In the genomic region with DNA sequence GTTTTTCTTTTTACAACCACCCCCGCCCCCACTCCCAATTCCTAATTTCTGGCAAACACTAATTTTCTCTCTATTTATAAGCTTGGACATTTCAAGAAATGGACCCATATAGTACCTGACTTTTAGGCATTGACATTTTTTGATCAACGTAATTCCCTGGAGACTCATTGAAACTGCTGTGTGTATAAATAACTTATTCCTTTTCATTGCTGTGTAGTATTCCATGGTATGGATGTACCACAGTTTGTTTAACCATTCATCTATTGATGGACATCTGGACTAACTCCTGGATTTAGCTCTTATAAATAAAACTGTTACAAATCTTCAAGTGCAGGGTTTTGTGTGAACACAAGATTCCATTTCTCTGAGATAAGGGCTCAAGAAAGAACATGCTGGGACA, we compare ENCODE assay signal across 5 cellular contexts.
TF ChIP-seq lines count a peak whose summit lies in the region.

No MANE protein-coding gene starts in this region.

TF ChIP-seq in SK-N-SH treated with all-trans-retinoic acid at 6 μM for 48 hours, 23 proteins besides CTCF, POLR2A, EP300 and RAD21:
- no peak for TF ChIP-seq CSDC2 (CRISPR knock-in tag; IDR thresholded peaks at IDR 0.05)
- TF ChIP-seq ESRRG (CRISPR knock-in tag; IDR thresholded peaks at IDR 0.05), result no peak
- TF ChIP-seq ZFP30 (CRISPR knock-in tag; IDR thresholded peaks at IDR 0.05), result no peak
- no peak for TF ChIP-seq POU6F1 (CRISPR knock-in tag; IDR thresholded peaks at IDR 0.05; ENCODE audit: borderline replicate concordance, low read depth)
- TF ChIP-seq ZNF565 (CRISPR knock-in tag; conservative IDR thresholded peaks at IDR 0.05; ENCODE audit: low read depth), result no peak
- no peak for TF ChIP-seq PPARA (CRISPR knock-in tag; IDR thresholded peaks at IDR 0.05; ENCODE audit: borderline replicate concordance)
- peak; percentile 88 for TF ChIP-seq ZNF8 (CRISPR knock-in tag; IDR thresholded peaks at IDR 0.05)
- TF ChIP-seq, protein P1, sequence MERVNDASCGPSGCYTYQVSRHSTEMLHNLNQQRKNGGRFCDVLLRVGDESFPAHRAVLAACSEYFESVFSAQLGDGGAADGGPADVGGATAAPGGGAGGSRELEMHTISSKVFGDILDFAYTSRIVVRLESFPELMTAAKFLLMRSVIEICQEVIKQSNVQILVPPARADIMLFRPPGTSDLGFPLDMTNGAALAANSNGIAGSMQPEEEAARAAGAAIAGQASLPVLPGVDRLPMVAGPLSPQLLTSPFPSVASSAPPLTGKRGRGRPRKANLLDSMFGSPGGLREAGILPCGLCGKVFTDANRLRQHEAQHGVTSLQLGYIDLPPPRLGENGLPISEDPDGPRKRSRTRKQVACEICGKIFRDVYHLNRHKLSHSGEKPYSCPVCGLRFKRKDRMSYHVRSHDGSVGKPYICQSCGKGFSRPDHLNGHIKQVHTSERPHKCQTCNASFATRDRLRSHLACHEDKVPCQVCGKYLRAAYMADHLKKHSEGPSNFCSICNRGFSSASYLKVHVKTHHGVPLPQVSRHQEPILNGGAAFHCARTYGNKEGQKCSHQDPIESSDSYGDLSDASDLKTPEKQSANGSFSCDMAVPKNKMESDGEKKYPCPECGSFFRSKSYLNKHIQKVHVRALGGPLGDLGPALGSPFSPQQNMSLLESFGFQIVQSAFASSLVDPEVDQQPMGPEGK (CRISPR knock-in tag; IDR thresholded peaks at IDR 0.05; ENCODE audit: borderline replicate concordance), result no peak

TF ChIP-seq in SK-N-SH, 30 proteins besides CTCF, POLR2A, EP300 and RAD21 (continues in another document):
- no peak for TF ChIP-seq NRF1 (IDR thresholded peaks at IDR 0.05; ENCODE audit: low read depth, low read length)
- no peak for TF ChIP-seq TCF12 (IDR thresholded peaks at IDR 0.05)
- TF ChIP-seq ELF1 (IDR thresholded peaks at IDR 0.05), result no peak
- TF ChIP-seq, protein P2, sequence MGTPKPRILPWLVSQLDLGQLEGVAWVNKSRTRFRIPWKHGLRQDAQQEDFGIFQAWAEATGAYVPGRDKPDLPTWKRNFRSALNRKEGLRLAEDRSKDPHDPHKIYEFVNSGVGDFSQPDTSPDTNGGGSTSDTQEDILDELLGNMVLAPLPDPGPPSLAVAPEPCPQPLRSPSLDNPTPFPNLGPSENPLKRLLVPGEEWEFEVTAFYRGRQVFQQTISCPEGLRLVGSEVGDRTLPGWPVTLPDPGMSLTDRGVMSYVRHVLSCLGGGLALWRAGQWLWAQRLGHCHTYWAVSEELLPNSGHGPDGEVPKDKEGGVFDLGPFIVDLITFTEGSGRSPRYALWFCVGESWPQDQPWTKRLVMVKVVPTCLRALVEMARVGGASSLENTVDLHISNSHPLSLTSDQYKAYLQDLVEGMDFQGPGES (IDR thresholded peaks at IDR 0.05; ENCODE audit: low read depth, low read length), result no peak
- no peak for TF ChIP-seq TAF1 (IDR thresholded peaks at IDR 0.05; ENCODE audit: borderline replicate concordance, low read depth, low read length)
- TF ChIP-seq NFIC (IDR thresholded peaks at IDR 0.05; ENCODE audit: borderline replicate concordance), result no peak
- no peak for TF ChIP-seq POLR2AphosphoS5 (IDR thresholded peaks at IDR 0.05; ENCODE audit: low read depth, low read length)
- TF ChIP-seq REST (IDR thresholded peaks at IDR 0.05; ENCODE audit: low read depth, low read length), result no peak

TF ChIP-seq in HEK293, 187 proteins besides CTCF, POLR2A, EP300 and RAD21:
- TF ChIP-seq KLF7 (tag by site-specific recombination; IDR thresholded peaks at IDR 0.05; ENCODE audit: borderline replicate concordance), result no peak
- TF ChIP-seq ZNF146 (tag by site-specific recombination; IDR thresholded peaks at IDR 0.05), result peak; percentile 16; the same call in 1 of the 2 replicates
- no peak for TF ChIP-seq ZFP3 (tag by site-specific recombination; IDR thresholded peaks at IDR 0.05; ENCODE audit: low read depth)
- no peak for TF ChIP-seq ZNF426 (tag by site-specific recombination; IDR thresholded peaks at IDR 0.05)
TF ChIP-seq in HEK293: peak in this region for 1.

TF ChIP-seq in K562, 482 proteins besides CTCF, POLR2A, EP300 and RAD21:
- TF ChIP-seq ESRRB (CRISPR knock-in tag; IDR thresholded peaks at IDR 0.05; ENCODE audit: borderline replicate concordance), result no peak
- TF ChIP-seq ZNF146 (CRISPR knock-in tag; IDR thresholded peaks at IDR 0.05; ENCODE audit: unreplicated experiment), result peak; percentile 68
- no peak for TF ChIP-seq ZNF696 (CRISPR knock-in tag; conservative IDR thresholded peaks at IDR 0.05)
- TF ChIP-seq ZBTB26 (CRISPR knock-in tag; IDR thresholded peaks at IDR 0.05), result no peak
- TF ChIP-seq BCL6 (CRISPR knock-in tag; IDR thresholded peaks at IDR 0.05), result no peak
- no peak for TF ChIP-seq SLC30A9 (CRISPR knock-in tag; IDR thresholded peaks at IDR 0.05)
- TF ChIP-seq PTTG1 (tag; IDR thresholded peaks at IDR 0.05; ENCODE audit: low read depth), result no peak
- no peak for TF ChIP-seq HNRNPL (IDR thresholded peaks at IDR 0.05; ENCODE audit: low read depth, low read length)
- no peak for TF ChIP-seq ZNF384 (IDR thresholded peaks at IDR 0.05; ENCODE audit: low read depth, low read length)
- peak; percentile 76 for TF ChIP-seq RBM25 (IDR thresholded peaks at IDR 0.05; ENCODE audit: low read depth, low read length, severe bottlenecking)
- TF ChIP-seq, protein P3, sequence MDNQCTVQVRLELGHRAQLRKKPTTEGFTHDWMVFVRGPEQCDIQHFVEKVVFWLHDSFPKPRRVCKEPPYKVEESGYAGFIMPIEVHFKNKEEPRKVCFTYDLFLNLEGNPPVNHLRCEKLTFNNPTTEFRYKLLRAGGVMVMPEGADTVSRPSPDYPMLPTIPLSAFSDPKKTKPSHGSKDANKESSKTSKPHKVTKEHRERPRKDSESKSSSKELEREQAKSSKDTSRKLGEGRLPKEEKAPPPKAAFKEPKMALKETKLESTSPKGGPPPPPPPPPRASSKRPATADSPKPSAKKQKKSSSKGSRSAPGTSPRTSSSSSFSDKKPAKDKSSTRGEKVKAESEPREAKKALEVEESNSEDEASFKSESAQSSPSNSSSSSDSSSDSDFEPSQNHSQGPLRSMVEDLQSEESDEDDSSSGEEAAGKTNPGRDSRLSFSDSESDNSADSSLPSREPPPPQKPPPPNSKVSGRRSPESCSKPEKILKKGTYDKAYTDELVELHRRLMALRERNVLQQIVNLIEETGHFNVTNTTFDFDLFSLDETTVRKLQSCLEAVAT (IDR thresholded peaks at IDR 0.05), result no peak
- TF ChIP-seq FOXK1 (CRISPR knock-in tag; IDR thresholded peaks at IDR 0.05; ENCODE audit: borderline replicate concordance), result no peak
- no peak for TF ChIP-seq FOS (IDR thresholded peaks at IDR 0.05; ENCODE audit: extremely low read depth, insufficient read length)
- TF ChIP-seq SIX5 (IDR thresholded peaks at IDR 0.05; ENCODE audit: borderline replicate concordance in 1 of 2, insufficient read depth in 1 of 2, low read depth in 1 of 2, low read length in 2 of 2), result no peak
- TF ChIP-seq, protein P4, sequence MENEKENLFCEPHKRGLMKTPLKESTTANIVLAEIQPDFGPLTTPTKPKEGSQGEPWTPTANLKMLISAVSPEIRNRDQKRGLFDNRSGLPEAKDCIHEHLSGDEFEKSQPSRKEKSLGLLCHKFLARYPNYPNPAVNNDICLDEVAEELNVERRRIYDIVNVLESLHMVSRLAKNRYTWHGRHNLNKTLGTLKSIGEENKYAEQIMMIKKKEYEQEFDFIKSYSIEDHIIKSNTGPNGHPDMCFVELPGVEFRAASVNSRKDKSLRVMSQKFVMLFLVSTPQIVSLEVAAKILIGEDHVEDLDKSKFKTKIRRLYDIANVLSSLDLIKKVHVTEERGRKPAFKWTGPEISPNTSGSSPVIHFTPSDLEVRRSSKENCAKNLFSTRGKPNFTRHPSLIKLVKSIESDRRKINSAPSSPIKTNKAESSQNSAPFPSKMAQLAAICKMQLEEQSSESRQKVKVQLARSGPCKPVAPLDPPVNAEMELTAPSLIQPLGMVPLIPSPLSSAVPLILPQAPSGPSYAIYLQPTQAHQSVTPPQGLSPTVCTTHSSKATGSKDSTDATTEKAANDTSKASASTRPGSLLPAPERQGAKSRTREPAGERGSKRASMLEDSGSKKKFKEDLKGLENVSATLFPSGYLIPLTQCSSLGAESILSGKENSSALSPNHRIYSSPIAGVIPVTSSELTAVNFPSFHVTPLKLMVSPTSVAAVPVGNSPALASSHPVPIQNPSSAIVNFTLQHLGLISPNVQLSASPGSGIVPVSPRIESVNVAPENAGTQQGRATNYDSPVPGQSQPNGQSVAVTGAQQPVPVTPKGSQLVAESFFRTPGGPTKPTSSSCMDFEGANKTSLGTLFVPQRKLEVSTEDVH (IDR thresholded peaks at IDR 0.05; ENCODE audit: low read depth, partially characterized antibody), result no peak

TF ChIP-seq in H1, 55 proteins besides CTCF, POLR2A, EP300 and RAD21:
- TF ChIP-seq KDM1A (IDR thresholded peaks at IDR 0.05; ENCODE audit: borderline replicate concordance, low read length) (0 out of 2 replicates have a peak, but pooled peaks have one; percentile 56), PHF8 (conservative IDR thresholded peaks at IDR 0.05; ENCODE audit: low read depth, low read length) (no peak)
